8 cellular contexts compared by ENCODE assay signal in genomic region chr15:66497502-66498455, GRCh38. TPM values are rescaled to one million over a fixed set of nuclear protein-coding genes. Genes with fewer than 3 reads are reported as not detected.
DNase-seq lines count a peak whose midpoint lies in the region; ATAC-seq and TF ChIP-seq lines count a peak whose summit lies in the region.

SNAPC5 (minus strand) TSS chr15:66497762; CDS start chr15:66497731, 31 bp downstream.

- intact Hi-C loops in activated B cell treated with CpG ODN at 0.5 μM for 24 hours (cut with micrococcal nuclease) = loop anchor here (1.0 to 5.0 kb wide), 6 partner anchors 8 to 885 kb away; partner anchors contain the start of genes INTS14, MAP2K1, TIPIN and ZWILCH

- DNase-seq in AG08396 (ENCODE audit: low spot score) (peak; percentile 91), NCI-H345 (lab: John Stamatoyannopoulos, UW) (peak; percentile 90), activated B cell treated with CpG ODN at 0.5 μM for 24 hours (peak; percentile 97), caudate nucleus (lab: John Stamatoyannopoulos, UW) (peak in 60 of 61 donors; percentile 45 to 95 (median 88)), inferior parietal cortex (ENCODE audit: extremely low spot score) (peak; percentile 92)
- DNase-seq in stimulated activated CD4-positive, alpha-beta T cell treated with anti-CD3 and anti-CD28 coated beads, Interleukin-12 subunit alpha, Interleukin-12 subunit beta, amount 100 ng/mL, for 4 hours = peak; percentile 98

- H3K36me3 Mint-ChIP-seq in activated B cell treated with CpG ODN at 0.5 μM for 24 hours (ENCODE audit: low read depth) = peaks cover 91% of the 10 kb centered on the region

- CTCF ChIA-PET in activated B cell treated with CpG ODN at 0.5 μM for 24 hours (lab: Charles Lee) = interaction anchor here (0.6 to 2.8 kb wide), 15 partner anchors 9 to 210 kb away, joined by 3 to 67 read pairs (median 4); partner anchors contain the start of genes DIS3L and MAP2K1

- H3K27ac Mint-ChIP-seq in activated B cell treated with CpG ODN at 0.5 μM for 24 hours = peak within 1 kb of the TSS; percentile 93

- H3K4me3 Mint-ChIP-seq in activated B cell treated with CpG ODN at 0.5 μM for 24 hours = peak within 1 kb of the TSS; percentile 94

- no peaks in the 10 kb centered on the region for H3K27me3 Mint-ChIP-seq in activated B cell treated with CpG ODN at 0.5 μM for 24 hours

- ATAC-seq in GM18873 (IDR thresholded peaks at IDR 0.05; ENCODE audit: low FRiP score, unreplicated experiment) (peak; percentile 80), HG03159 (IDR thresholded peaks at IDR 0.05; ENCODE audit: unreplicated experiment) (peak; percentile 77), activated B cell treated with CpG ODN at 0.5 μM for 24 hours (ENCODE audit: low read depth) (peak; percentile 94)

- POLR2A ChIA-PET in activated B cell treated with CpG ODN at 0.5 μM for 24 hours (lab: Charles Lee) = interaction anchor here (0.5 to 3.4 kb wide), 18 partner anchors 10 to 1179 kb away, joined by 3 to 48 read pairs (median 4); partner anchors contain the start of genes INTS14, MAP2K1 and TIPIN

- H3K4me1 Mint-ChIP-seq in activated B cell treated with CpG ODN at 0.5 μM for 24 hours = peaks cover 44% of the 10 kb centered on the region

- peak; percentile 79 for TF ChIP-seq CTCF in activated B cell treated with CpG ODN at 0.5 μM for 24 hours (IDR thresholded peaks at IDR 0.05)

- H3K9me3 Mint-ChIP-seq in activated B cell treated with CpG ODN at 0.5 μM for 24 hours = no peaks in the 10 kb centered on the region

- H3K27ac ChIP-seq in caudate nucleus (ENCODE audit: low read depth, low read length) = peak within 1 kb of the TSS; percentile 87

RNA-seq across cellular contexts. Expression of gene SNAPC5, which starts in this region (rescaled TPM):
- total RNA-seq in activated B cell treated with CpG ODN at 0.5 μM for 24 hours = 28.5 and 30.6 TPM in 2 replicates

Comparison
In these comparisons a context has a peak if more than half of its experiments do, and no peak if none do; other contexts are left out.
1. Peak in every context shown above with its lines: DNase-seq, ATAC-seq and H3K27ac ChIP-seq.